In the genomic region with DNA sequence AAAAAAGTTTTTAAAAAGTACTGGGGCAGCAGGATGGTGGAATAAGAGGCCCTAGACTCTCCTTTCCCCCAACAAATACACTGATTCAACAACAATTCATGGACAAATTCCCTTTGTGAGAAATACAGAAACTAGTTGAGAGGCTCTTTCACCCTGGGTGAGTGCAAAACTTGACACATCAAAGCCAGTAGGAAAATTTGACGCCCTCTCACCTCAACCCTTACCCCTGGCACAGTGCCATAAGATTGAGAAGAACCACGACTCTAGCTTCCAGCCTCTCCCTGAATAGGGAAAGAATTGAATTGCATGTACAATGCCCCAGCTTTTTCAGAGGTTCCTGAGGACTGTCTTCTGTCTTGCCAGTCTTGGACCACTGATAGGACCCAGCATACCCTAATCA, we compare ENCODE assay signal across 16 cellular contexts. TPM values are rescaled to one million over a fixed set of nuclear protein-coding genes. Genes with fewer than 3 reads are reported as not detected.
DNase-seq lines count a peak whose midpoint lies in the region; ATAC-seq lines count a peak whose summit lies in the region.
"Had no signal": no experiment of that assay in that cellular context is flagged by ENCODE, and none has a peak within 500 bp of the region (broad histone marks: within the 10 kb centered on the region; RNA-seq: fewer than 3 reads in every experiment).

No MANE protein-coding gene starts in this region.

- no peak overlapping the region for H3K27ac Mint-ChIP-seq in activated naive CD8-positive, alpha-beta T cell treated with anti-CD3 and anti-CD28 coated beads, Interleukin-2, amount 50 U/mL, for 24 hours
- no peak overlapping the region for H3K27ac Mint-ChIP-seq in activated naive CD8-positive, alpha-beta T cell treated with anti-CD3 and anti-CD28 coated beads for 36 hours
- H3K27ac Mint-ChIP-seq in stimulated activated naive CD8-positive, alpha-beta T cell treated with anti-CD3 and anti-CD28 coated beads, Interleukin-15, amount 100 ng/mL, for 72 hours = no peak overlapping the region
- H3K27ac Mint-ChIP-seq: B cell; CD8-positive, alpha-beta T cell; HFFc6 had no signal

- H3K27me3 Mint-ChIP-seq in activated naive CD8-positive, alpha-beta T cell treated with anti-CD3 and anti-CD28 coated beads, Interleukin-2, amount 50 U/mL, for 24 hours = peaks cover 8% of the 10 kb centered on the region
- peaks cover 3% of the 10 kb centered on the region for H3K27me3 Mint-ChIP-seq in activated naive CD8-positive, alpha-beta T cell treated with anti-CD3 and anti-CD28 coated beads for 36 hours
- peaks cover 29% of the 10 kb centered on the region for H3K27me3 Mint-ChIP-seq in stimulated activated naive CD8-positive, alpha-beta T cell treated with anti-CD3 and anti-CD28 coated beads, Interleukin-15, amount 100 ng/mL, for 72 hours

- peak; percentile 26 for DNase-seq in activated CD4-positive, alpha-beta T cell treated with anti-CD3 and anti-CD28 coated beads for 48 hours
- no peak for DNase-seq in activated CD4-positive, alpha-beta T cell treated with anti-CD3 and anti-CD28 coated beads for 1 hour
- DNase-seq in activated naive CD8-positive, alpha-beta T cell treated with anti-CD3 and anti-CD28 coated beads, Interleukin-2, amount 50 U/mL, for 24 hours = no peak
- no peak for DNase-seq in activated naive CD8-positive, alpha-beta T cell treated with anti-CD3 and anti-CD28 coated beads for 36 hours
- DNase-seq in stimulated activated naive CD8-positive, alpha-beta T cell treated with anti-CD3 and anti-CD28 coated beads, Interleukin-15, Interleukin-2, amounts not matched to agents 100 U/mL and 50 U/mL, for 24 hours = no peak
- no peak for DNase-seq in stimulated activated naive CD8-positive, alpha-beta T cell treated with anti-CD3 and anti-CD28 coated beads, Interleukin-15, amount 100 ng/mL, for 72 hours
- DNase-seq: Calu3; CD8-positive, alpha-beta T cell; DMS79 treated with DMSO at 0.1 percent for 48 hours; GF-D8; GOT3; H7; HFFc6 had no signal

- peak; percentile 24 for ATAC-seq in activated naive CD8-positive, alpha-beta T cell treated with anti-CD3 and anti-CD28 coated beads, Interleukin-2, amount 50 U/mL, for 24 hours
- ATAC-seq in stimulated activated naive CD8-positive, alpha-beta T cell treated with anti-CD3 and anti-CD28 coated beads, Interleukin-15, Interleukin-2, amounts not matched to agents 100 U/mL and 50 U/mL, for 24 hours = peak; percentile 36
- no peak for ATAC-seq in stimulated activated naive CD8-positive, alpha-beta T cell treated with anti-CD3 and anti-CD28 coated beads, Interleukin-15, amount 100 ng/mL, for 72 hours
- ATAC-seq: CD8-positive, alpha-beta T cell; HCT116 had no signal

- H3K4me1 Mint-ChIP-seq in activated naive CD8-positive, alpha-beta T cell treated with anti-CD3 and anti-CD28 coated beads, Interleukin-2, amount 50 U/mL, for 24 hours = no peaks in the 10 kb centered on the region
- H3K4me1 Mint-ChIP-seq in activated naive CD8-positive, alpha-beta T cell treated with anti-CD3 and anti-CD28 coated beads for 36 hours = peaks cover 2% of the 10 kb centered on the region
- H3K4me1 Mint-ChIP-seq in stimulated activated naive CD8-positive, alpha-beta T cell treated with anti-CD3 and anti-CD28 coated beads, Interleukin-15, amount 100 ng/mL, for 72 hours = no peaks in the 10 kb centered on the region
- H3K4me1 Mint-ChIP-seq: B cell had no signal

- H3K9me3 Mint-ChIP-seq in activated naive CD8-positive, alpha-beta T cell treated with anti-CD3 and anti-CD28 coated beads, Interleukin-2, amount 50 U/mL, for 24 hours = peaks cover 16% of the 10 kb centered on the region
- peaks cover 13% of the 10 kb centered on the region for H3K9me3 Mint-ChIP-seq in activated naive CD8-positive, alpha-beta T cell treated with anti-CD3 and anti-CD28 coated beads for 36 hours
- peaks cover 10% of the 10 kb centered on the region in 2 donors for H3K9me3 Mint-ChIP-seq in stimulated activated naive CD8-positive, alpha-beta T cell treated with anti-CD3 and anti-CD28 coated beads, Interleukin-15, amount 100 ng/mL, for 72 hours
- H3K9me3 Mint-ChIP-seq: HFFc6 had no signal

- no peaks in the 10 kb centered on the region for H3K36me3 Mint-ChIP-seq in activated naive CD8-positive, alpha-beta T cell treated with anti-CD3 and anti-CD28 coated beads, Interleukin-2, amount 50 U/mL, for 24 hours (ENCODE audit: low read depth)
- H3K36me3 Mint-ChIP-seq in activated naive CD8-positive, alpha-beta T cell treated with anti-CD3 and anti-CD28 coated beads for 36 hours = no peaks in the 10 kb centered on the region
- H3K36me3 Mint-ChIP-seq: CD8-positive, alpha-beta T cell had no signal

- H3K4me3 Mint-ChIP-seq in activated naive CD8-positive, alpha-beta T cell treated with anti-CD3 and anti-CD28 coated beads, Interleukin-2, amount 50 U/mL, for 24 hours = no peak overlapping the region
- no peak overlapping the region for H3K4me3 Mint-ChIP-seq in activated naive CD8-positive, alpha-beta T cell treated with anti-CD3 and anti-CD28 coated beads for 36 hours
- no peak overlapping the region for H3K4me3 Mint-ChIP-seq in stimulated activated naive CD8-positive, alpha-beta T cell treated with anti-CD3 and anti-CD28 coated beads, Interleukin-15, amount 100 ng/mL, for 72 hours
- H3K4me3 Mint-ChIP-seq: B cell; CD8-positive, alpha-beta T cell; HFFc6 had no signal

RNA-seq across cellular contexts. Expression of a gene that starts 12.3 kb away (rescaled TPM):
- total RNA-seq in activated naive CD8-positive, alpha-beta T cell treated with anti-CD3 and anti-CD28 coated beads for 36 hours = not detected
- total RNA-seq: B cell; Calu3; CD8-positive, alpha-beta T cell; HT1080 had no signal
